Comparison of ENCODE assay signal across 15 cellular contexts in genomic region chr10:60734226-60734625, GRCh38. TPM values are rescaled to one million over a fixed set of nuclear protein-coding genes. Genes with fewer than 3 reads are reported as not detected.
DNase-seq lines count a peak whose midpoint lies in the region; ATAC-seq, FAIRE-seq and TF ChIP-seq lines count a peak whose summit lies in the region.
"Had no signal": no experiment of that assay in that cellular context is flagged by ENCODE, and none has a peak within 500 bp of the region (broad histone marks: within the 10 kb centered on the region; RNA-seq: fewer than 3 reads in every experiment).

No MANE protein-coding gene starts in this region.

- H3K4me3 ChIP-seq in kidney (ENCODE audit: low read length in 2 of 2), result peak overlapping the region; percentile 69 to 74
- peak overlapping the region; percentile 72 for H3K4me3 ChIP-seq in suprapubic skin
- H3K4me3 ChIP-seq in pancreas, result peak overlapping the region in 2 of 4 donors; percentile 72 to 90

- H3K4me3 Mint-ChIP-seq in activated CD4-positive, alpha-beta T cell treated with anti-CD3 and anti-CD28 coated beads, Interleukin-2, amount 10 ng/mL, durations not matched to agents 7 days and 5 days, result peak overlapping the region; percentile 96
- peak overlapping the region; percentile 63 for H3K4me3 Mint-ChIP-seq in WTC11

- POLR2A ChIA-PET in activated CD4-positive, alpha-beta T cell treated with anti-CD3 and anti-CD28 coated beads, Interleukin-2, amount 10 ng/mL, durations not matched to agents 7 days and 5 days (lab: Charles Lee), result no interaction called here
- POLR2A ChIA-PET in WTC11 (lab: Charles Lee), result interaction anchor here (1.3 to 1.6 kb wide), 2 partner anchors 44 kb away, joined by 5 to 6 read pairs; partner anchors contain the start of gene CDK1

- peak overlapping the region in 1 of 2 donors; percentile 73 for H3K9ac ChIP-seq in kidney (ENCODE audit: low read length in 2 of 2)

- H3K9me3 ChIP-seq in kidney (ENCODE audit: control insufficient read depth in 1 of 2, low read length in 2 of 2) (no peaks in the 10 kb centered on the region), suprapubic skin (no peaks in the 10 kb centered on the region), pancreas (no peaks in the 10 kb centered on the region)
- H3K9me3 ChIP-seq: gastrocnemius medialis had no signal

- peaks cover 2% of the 10 kb centered on the region for H3K27me3 Mint-ChIP-seq in activated CD4-positive, alpha-beta T cell treated with anti-CD3 and anti-CD28 coated beads, Interleukin-2, amount 10 ng/mL, durations not matched to agents 7 days and 5 days
- H3K27me3 Mint-ChIP-seq in WTC11 (ENCODE audit: low read depth), result no peaks in the 10 kb centered on the region

- ATAC-seq in WTC11 (no peak), pancreas (no peak)
- ATAC-seq: gastrocnemius medialis had no signal

- 51% methylated on average over 3 of the region's 3 CpGs for whole genome bisulfite sequencing in suprapubic skin
- 70 to 82% methylated on average over 3 of the region's 3 CpGs for WGBS in pancreas, 2 donors

- CTCF ChIA-PET in activated CD4-positive, alpha-beta T cell treated with anti-CD3 and anti-CD28 coated beads, Interleukin-2, amount 10 ng/mL, durations not matched to agents 7 days and 5 days (lab: Charles Lee), result interaction anchor here (1.5 to 1.9 kb wide), 2 partner anchors 10 to 44 kb away, joined by 3 to 4 read pairs; partner anchors contain the start of gene CDK1
- CTCF ChIA-PET in WTC11 (lab: Charles Lee), result interaction anchor here (1.1 to 1.9 kb wide), 2 partner anchors 14 to 36 kb away, joined by 3 to 7 read pairs; no protein-coding TSS in a partner anchor

- no peak overlapping the region for H3K27ac Mint-ChIP-seq in activated CD4-positive, alpha-beta T cell treated with anti-CD3 and anti-CD28 coated beads, Interleukin-2, amount 10 ng/mL, durations not matched to agents 7 days and 5 days
- H3K27ac Mint-ChIP-seq in WTC11, result no peak overlapping the region

- H3K36me3 ChIP-seq in kidney (ENCODE audit: control insufficient read depth in 1 of 2, insufficient read depth in 2 of 2, low read length in 2 of 2) (no peaks in the 10 kb centered on the region), suprapubic skin (no peaks in the 10 kb centered on the region), pancreas (no peaks in the 10 kb centered on the region)
- H3K36me3 ChIP-seq: gastrocnemius medialis had no signal

- peaks cover 13% of the 10 kb centered on the region for H3K27me3 ChIP-seq in suprapubic skin
- no peaks in the 10 kb centered on the region for H3K27me3 ChIP-seq in pancreas

- TF ChIP-seq EP300 in suprapubic skin (IDR thresholded peaks at IDR 0.05), result no peak

- H3K27ac ChIP-seq in kidney (ENCODE audit: low read depth in 2 of 2, low read length in 2 of 2) (no peak overlapping the region), suprapubic skin (no peak overlapping the region), pancreas (peak overlapping the region in 2 of 4 donors; percentile 90 to 91)
- H3K27ac ChIP-seq: gastrocnemius medialis had no signal

- intact Hi-C loops in kidney (cut with DNase I), result no loop called here
- intact Hi-C loops in pancreas (cut with DNase I), result no loop called here

- peaks cover 33% of the 10 kb centered on the region for H3K4me1 Mint-ChIP-seq in activated CD4-positive, alpha-beta T cell treated with anti-CD3 and anti-CD28 coated beads, Interleukin-2, amount 10 ng/mL, durations not matched to agents 7 days and 5 days
- H3K4me1 Mint-ChIP-seq in WTC11, result peaks cover 24% of the 10 kb centered on the region

- TF ChIP-seq CTCF in WTC11 (IDR thresholded peaks at IDR 0.05), result no peak
- TF ChIP-seq CTCF in kidney (IDR thresholded peaks at IDR 0.05; ENCODE audit: borderline replicate concordance, extremely low read depth, insufficient read depth), result no peak
- TF ChIP-seq CTCF in suprapubic skin (IDR thresholded peaks at IDR 0.05), result no peak
- no peak for TF ChIP-seq CTCF in pancreas (IDR thresholded peaks at IDR 0.05)

- peaks cover 11% of the 10 kb centered on the region for H3K36me3 Mint-ChIP-seq in activated CD4-positive, alpha-beta T cell treated with anti-CD3 and anti-CD28 coated beads, Interleukin-2, amount 10 ng/mL, durations not matched to agents 7 days and 5 days (ENCODE audit: low read depth)
- H3K36me3 Mint-ChIP-seq in WTC11, result no peaks in the 10 kb centered on the region

- no peak for DNase-seq in activated CD4-positive, alpha-beta T cell treated with anti-CD3 and anti-CD28 coated beads, Interleukin-2, amount 10 ng/mL, durations not matched to agents 7 days and 5 days
- DNase-seq in activated CD4-positive, alpha-beta T cell treated with anti-CD3 and anti-CD28 coated beads, Interleukin-2, amount 50 U/mL, for 48 hours, result no peak
- no peak for DNase-seq in WTC11 (ENCODE audit: low spot score)
- no peak for DNase-seq in kidney
- no peak for DNase-seq in suprapubic skin (ENCODE audit: low spot score in 2 of 2)
- no peak for DNase-seq in pancreas
- no peak for DNase-seq in stimulated activated CD4-positive, alpha-beta T cell treated with anti-CD3 and anti-CD28 coated beads, Interleukin-2, amount 100 ng/mL, for 48 hours
- no peak for DNase-seq in D341Med (ENCODE audit: low spot score)
- DNase-seq: amygdala, dermis blood vessel endothelial cell, DMS 273 treated with DMSO at 0.1 percent for 48 hours, gastrocnemius medialis, NCI-H1436 treated with DMSO at 0.1 percent for 48 hours, RPMI8226 had no signal

- H3K4me1 ChIP-seq in kidney (ENCODE audit: control insufficient read depth in 1 of 2, insufficient read depth in 1 of 2, low read depth in 1 of 2, low read length in 2 of 2) (peaks cover 0 to 5% of the 10 kb centered on the region in 2 donors), suprapubic skin (peaks cover 16% of the 10 kb centered on the region), pancreas (peaks cover 0 to 6% (median 0%) of the 10 kb centered on the region in 3 donors)

- FAIRE-seq in kidney (lab: Jason Lieb, UNC) (no peak), pancreas (lab: Jason Lieb, UNC) (no peak)
- FAIRE-seq: islet of Langerhans had no signal

- no peaks in the 10 kb centered on the region for H3K9me3 Mint-ChIP-seq in activated CD4-positive, alpha-beta T cell treated with anti-CD3 and anti-CD28 coated beads, Interleukin-2, amount 10 ng/mL, durations not matched to agents 7 days and 5 days
- no peaks in the 10 kb centered on the region for H3K9me3 Mint-ChIP-seq in WTC11

- no peak for TF ChIP-seq POLR2A in suprapubic skin (IDR thresholded peaks at IDR 0.05)

TF ChIP-seq in WTC11, 78 proteins besides CTCF, POLR2A, EP300 and RAD21:
- TF ChIP-seq CREB1 (CRISPR knock-in tag; IDR thresholded peaks at IDR 0.05), result no peak
- no peak for TF ChIP-seq ARID4B (CRISPR knock-in tag; IDR thresholded peaks at IDR 0.05; ENCODE audit: borderline replicate concordance)
- TF ChIP-seq SP1 (CRISPR knock-in tag; conservative IDR thresholded peaks at IDR 0.05), result no peak

RNA-seq across cellular contexts. Expression of gene CDK1, which starts 44.1 kb away (rescaled TPM):
- total RNA-seq in activated CD4-positive, alpha-beta T cell treated with anti-CD3 and anti-CD28 coated beads, Interleukin-2, amount 10 ng/mL, durations not matched to agents 7 days and 5 days, result 100 to 1,000 TPM; 127 to 132 TPM
- total RNA-seq in WTC11 (2021) (92.8 to 98.9 TPM (median 94.8 TPM) in 3 replicates), kidney (3.3 TPM), suprapubic skin (10 to 100 TPM in 1 of 4 donors, 1 to 10 TPM in 3; 4.8 to 14.3 (median 8.6) TPM), pancreas (1 to 10 TPM in 1 of 6 donors, under 1 TPM in 5; 0.19 to 1.7 (median 0.67) TPM)
- polyA plus RNA-seq in kidney (ENCODE audit: insufficient read depth, low read depth, low replicate concordance) (3.1 TPM), pancreas (1 to 10 TPM in 1 of 2 donors, under 1 TPM in 1; 0.46 to 1.2 TPM)
